Comparison of ENCODE assay signal across 1 cellular context in the genomic region with DNA sequence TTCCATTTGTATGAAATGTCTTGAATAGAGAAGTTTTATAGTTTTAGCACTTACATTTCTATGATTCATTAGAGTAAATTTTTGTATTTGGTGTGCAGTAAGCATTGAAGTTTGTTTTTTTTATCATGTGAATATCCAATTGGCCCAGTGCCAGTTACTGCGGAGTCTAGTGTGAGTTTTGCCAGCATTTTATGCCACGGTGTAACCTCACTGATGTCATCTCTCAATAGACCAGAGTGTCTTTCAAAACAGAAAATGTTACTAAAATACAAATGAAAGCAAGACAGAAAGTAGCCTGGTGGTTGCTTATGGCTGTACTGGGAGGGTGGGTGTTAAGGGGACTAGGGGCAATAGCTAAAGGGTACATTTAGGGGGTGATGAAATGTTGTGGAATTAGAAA.
TF ChIP-seq lines count a peak whose summit lies in the region.

No MANE protein-coding gene starts in this region.

TF ChIP-seq in GM12878, 131 proteins besides CTCF, POLR2A, EP300 and RAD21 (continued from another document):
- no peak for TF ChIP-seq PBX3 (IDR thresholded peaks at IDR 0.05; ENCODE audit: insufficient replicate concordance, low read depth, low read length)
- TF ChIP-seq SMAD5 (IDR thresholded peaks at IDR 0.05; ENCODE audit: low read depth): no peak
- no peak for TF ChIP-seq KLF5 (IDR thresholded peaks at IDR 0.05; ENCODE audit: partially characterized antibody)
- no peak for TF ChIP-seq POLR2AphosphoS2 (IDR thresholded peaks at IDR 0.05; ENCODE audit: low read depth, low read length)
